ENCODE assay signal across 15 cellular contexts in genomic region chr22:48238966-48239365, GRCh38.
"Had no signal": no experiment of that assay in that cellular context is flagged by ENCODE, and none has a peak within 500 bp of the region (broad histone marks: within the 10 kb centered on the region; RNA-seq: fewer than 3 reads in every experiment).

No MANE protein-coding gene starts in this region.

- H3K36me3 ChIP-seq: esophagus muscularis mucosa, thyroid gland had no signal

- H3K4me1 ChIP-seq: esophagus muscularis mucosa, thyroid gland had no signal

- H3K9me3 ChIP-seq: thyroid gland had no signal

- H3K27ac Mint-ChIP-seq: activated naive CD8-positive, alpha-beta T cell; natural killer cell treated with Interleukin-12 subunit alpha and Interleukin-12 subunit beta and Interleukin-15 and Interleukin-18, amount 100 ng/mL, for 72 hours; stimulated activated naive CD8-positive, alpha-beta T cell treated with anti-CD3 and anti-CD28 coated beads, Interleukin-15, amount 100 ng/mL, for 72 hours had no signal

- H3K4me3 ChIP-seq: esophagus muscularis mucosa, lung, thyroid gland had no signal

- H3K27me3 ChIP-seq: thyroid gland had no signal

- H3K36me3 Mint-ChIP-seq: activated naive CD8-positive, alpha-beta T cell had no signal

- H3K27ac ChIP-seq: esophagus muscularis mucosa, thyroid gland had no signal

- ATAC-seq: activated CD4-positive, CD25-positive, alpha-beta regulatory T cell treated with anti-CD3 and anti-CD28 coated beads, Interleukin-2, amount 50 U/mL, for 24 hours; stimulated activated naive CD8-positive, alpha-beta T cell treated with anti-CD3 and anti-CD28 coated beads, Interleukin-15, amount 100 ng/mL, for 72 hours had no signal

- DNase-seq: activated CD4-positive, alpha-beta T cell treated with anti-CD3 and anti-CD28 coated beads, Interleukin-2, amount 50 U/mL, for 4 hours; activated gamma-delta T cell; activated T-cell treated with anti-CD3 and anti-CD28 coated beads, Interleukin-2, amount 50 U/mL, for 48 hours; amygdala; glutamatergic neuron; immature natural killer cell; stimulated activated CD4-positive, alpha-beta T cell treated with anti-CD3 and anti-CD28 coated beads, Interleukin-4, amount 100 ng/mL, for 4 hours; stimulated activated naive CD8-positive, alpha-beta T cell treated with anti-CD3 and anti-CD28 coated beads, Interleukin-15, amount 100 ng/mL, for 72 hours; T-helper 2 cell; thyroid gland had no signal

- H3K4me3 Mint-ChIP-seq: activated naive CD8-positive, alpha-beta T cell; natural killer cell treated with Interleukin-12 subunit alpha and Interleukin-12 subunit beta and Interleukin-15 and Interleukin-18, amount 100 ng/mL, for 72 hours; stimulated activated naive CD8-positive, alpha-beta T cell treated with anti-CD3 and anti-CD28 coated beads, Interleukin-15, amount 100 ng/mL, for 72 hours had no signal
